In the genomic region with DNA sequence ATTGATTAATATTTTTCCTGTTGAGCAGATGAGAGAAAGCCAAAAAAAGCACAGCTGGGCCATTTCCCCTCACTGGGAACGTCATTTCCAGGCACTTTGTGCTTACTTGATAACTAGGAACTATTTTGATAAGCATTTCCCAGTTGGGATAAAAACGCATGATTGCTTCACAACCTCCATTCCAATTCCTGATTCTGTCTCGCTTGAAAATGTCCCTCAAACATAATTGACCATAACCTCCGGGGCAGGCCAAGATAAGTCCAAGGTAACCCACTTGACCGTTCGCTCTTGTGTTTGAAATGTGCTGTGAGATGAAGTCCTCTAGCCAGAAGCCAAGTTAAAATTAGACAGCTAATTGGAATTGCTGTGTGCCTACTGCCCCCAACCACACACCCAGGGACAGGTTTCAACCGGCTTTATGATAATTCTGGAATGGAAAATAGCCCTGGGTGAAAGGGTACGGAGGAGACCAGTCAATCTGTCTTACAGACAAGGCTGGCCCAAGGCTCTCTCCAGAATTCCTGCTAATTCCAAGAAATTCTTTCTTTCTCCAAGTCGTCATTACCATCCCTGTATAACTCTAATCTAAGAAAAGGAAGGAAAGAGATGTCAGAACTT, we compare ENCODE assay signal across 16 cellular contexts.
DNase-seq lines count a peak whose midpoint lies in the region; ATAC-seq and TF ChIP-seq lines count a peak whose summit lies in the region.
"Had no signal": no experiment of that assay in that cellular context is flagged by ENCODE, and none has a peak within 500 bp of the region (broad histone marks: within the 10 kb centered on the region; RNA-seq: fewer than 3 reads in every experiment).

No MANE protein-coding gene starts in this region.

- H3K27ac ChIP-seq in RWPE2 (ENCODE audit: poor library complexity, severe bottlenecking) (peak overlapping the region; percentile 76), esophagus squamous epithelium (peak overlapping the region; percentile 42 to 79 (median 64)), lung (ENCODE audit: low read depth in 1 of 2, low read length in 1 of 2) (peak overlapping the region; percentile 64 to 68), stomach (peak overlapping the region in 3 of 5 donors; percentile 20 to 59 (median 31))

- TF ChIP-seq CTCF in RWPE2 (IDR thresholded peaks at IDR 0.05; ENCODE audit: poor library complexity, severe bottlenecking) (no peak), esophagus squamous epithelium (IDR thresholded peaks at IDR 0.05) (no peak), lung (IDR thresholded peaks at IDR 0.05; ENCODE audit: control extremely low read depth, extremely low read depth) (no peak), stomach (IDR thresholded peaks at IDR 0.05) (no peak)

- no peak for ATAC-seq in RWPE2 (ENCODE audit: low read depth)
- ATAC-seq in lung (ENCODE audit: insufficient read depth, low FRiP score) = no peak
- no peak for ATAC-seq in GM21367 (IDR thresholded peaks at IDR 0.05; ENCODE audit: unreplicated experiment)
- ATAC-seq in HG03045 (IDR thresholded peaks at IDR 0.05; ENCODE audit: unreplicated experiment) = no peak
- ATAC-seq: K562 had no signal

- peaks cover 32% of the 10 kb centered on the region for H3K4me1 ChIP-seq in RWPE2 (ENCODE audit: insufficient read depth, poor library complexity, severe bottlenecking)
- H3K4me1 ChIP-seq in esophagus squamous epithelium = peaks cover 0 to 46% (median 13%) of the 10 kb centered on the region in 3 donors
- H3K4me1 ChIP-seq in lung (ENCODE audit: control insufficient read depth in 2 of 2, insufficient read depth in 2 of 2, low read length in 2 of 2) = peaks cover 2 to 3% of the 10 kb centered on the region in 2 donors
- H3K4me1 ChIP-seq in stomach = no peaks in the 10 kb centered on the region

- intact Hi-C loops in esophagus squamous epithelium (cut with DNase I) (no loop called here), stomach (cut with DNase I; ENCODE audit: low total_unique reads) (no loop called here)

- no peak for TF ChIP-seq EP300 in stomach (IDR thresholded peaks at IDR 0.05)

- H3K4me3 ChIP-seq in RWPE2 (ENCODE audit: severe bottlenecking) = no peak overlapping the region
- H3K4me3 ChIP-seq in esophagus squamous epithelium = no peak overlapping the region
- no peak overlapping the region for H3K4me3 ChIP-seq in lung
- H3K4me3 ChIP-seq in stomach = no peak overlapping the region
- H3K4me3 ChIP-seq: K562 had no signal

- DNase-seq in RWPE2 (ENCODE audit: low spot score) = no peak
- no peak for DNase-seq in esophagus squamous epithelium (lab: John Stamatoyannopoulos, UW)
- DNase-seq in lung (ENCODE audit: low spot score) = no peak
- no peak for DNase-seq in stomach
- DNase-seq in ecto neural progenitor cell (ENCODE audit: low spot score) = no peak
- no peak for DNase-seq in nucleus accumbens (lab: John Stamatoyannopoulos, UW)
- DNase-seq: activated CD4-positive, alpha-beta T cell treated with anti-CD3 and anti-CD28 coated beads, Interleukin-2, amount 50 U/mL, for 48 hours; activated effector memory CD4-positive, alpha-beta T cell treated with Interleukin-2 at 50 U/mL for 16 hours; AML-193; NCI-H146; SHP77 treated with DMSO at 0.1 percent for 48 hours; stimulated activated CD8-positive, alpha-beta memory T cell treated with anti-CD3 and anti-CD28 coated beads, Interleukin-4, amount 100 ng/mL, for 48 hours; T1000 had no signal

- no peaks in the 10 kb centered on the region for H3K36me3 ChIP-seq in RWPE2 (ENCODE audit: low read depth)
- H3K36me3 ChIP-seq in esophagus squamous epithelium = peaks cover 0 to 14% (median 0%) of the 10 kb centered on the region in 3 donors
- no peaks in the 10 kb centered on the region for H3K36me3 ChIP-seq in lung (ENCODE audit: control insufficient read depth in 2 of 2, insufficient read depth in 2 of 2, low read length in 2 of 2)
- H3K36me3 ChIP-seq in stomach = peaks cover 0 to 4% (median 0%) of the 10 kb centered on the region in 4 donors

- H3K9me3 ChIP-seq in RWPE2 (ENCODE audit: severe bottlenecking) (no peaks in the 10 kb centered on the region), esophagus squamous epithelium (no peaks in the 10 kb centered on the region), lung (ENCODE audit: control insufficient read depth in 2 of 2, insufficient read depth in 1 of 2, low read length in 1 of 2) (no peaks in the 10 kb centered on the region), stomach (peaks cover 0 to 2% (median 0%) of the 10 kb centered on the region in 4 donors)

- 19 to 40% methylated on average over 5 to 9 of the region's 9 CpGs for WGBS in esophagus squamous epithelium, 2 donors
- WGBS in lung, 2 donors = 48 to 64% methylated on average over 9 of the region's 9 CpGs
- 55 to 64% (median 61%) methylated on average over 9 of the region's 9 CpGs for WGBS in stomach, 5 donors

- H3K27me3 ChIP-seq in RWPE2 (ENCODE audit: insufficient read depth, poor library complexity, severe bottlenecking) (no peaks in the 10 kb centered on the region), esophagus squamous epithelium (no peaks in the 10 kb centered on the region), lung (ENCODE audit: control insufficient read depth, insufficient read depth) (no peaks in the 10 kb centered on the region), stomach (no peaks in the 10 kb centered on the region)

- TF ChIP-seq POLR2A in esophagus squamous epithelium (IDR thresholded peaks at IDR 0.05) (no peak), stomach (IDR thresholded peaks at IDR 0.05) (no peak)
